Comparison of ENCODE assay signal across 1 cellular context in the genomic region with DNA sequence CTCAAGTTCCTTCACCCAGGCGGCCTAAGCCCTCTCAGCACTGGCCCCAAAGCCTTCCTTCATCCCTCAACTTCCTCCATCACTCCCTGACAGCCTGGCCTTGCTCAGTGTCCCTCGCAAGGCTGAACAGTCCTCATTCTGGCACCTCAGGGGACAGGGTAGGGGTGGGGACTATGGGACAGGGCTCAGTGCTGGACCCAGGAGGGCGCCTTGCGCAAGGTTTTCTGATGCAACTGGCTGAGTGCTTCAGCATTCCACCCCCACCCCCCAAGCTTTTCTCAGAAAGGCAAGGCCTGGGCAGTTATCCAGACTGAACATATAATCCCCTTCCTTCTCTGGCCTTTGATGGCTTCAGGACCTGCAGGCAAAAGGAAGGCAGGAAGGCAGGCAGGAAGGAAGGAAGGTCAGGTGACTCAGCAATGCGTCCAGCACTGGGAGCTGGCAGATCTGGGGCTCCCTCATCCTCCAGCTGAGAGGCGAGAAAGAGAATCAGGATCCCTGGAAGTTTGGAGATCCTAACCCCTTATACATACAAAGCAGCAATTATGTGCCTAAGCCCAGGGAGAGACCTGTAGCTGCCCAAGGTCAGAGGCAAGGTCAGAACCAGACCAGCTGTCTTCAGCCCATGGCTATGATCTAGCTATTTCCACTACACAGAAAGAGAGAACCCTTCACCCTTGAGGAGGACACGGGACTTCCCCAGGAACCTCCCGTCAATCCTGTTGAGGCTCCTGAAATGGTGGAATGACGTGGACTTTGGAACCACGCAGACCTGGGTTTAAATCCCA.
TF ChIP-seq lines count a peak whose summit lies in the region.

No MANE protein-coding gene starts in this region.

TF ChIP-seq in K562, 482 proteins besides CTCF, POLR2A, EP300 and RAD21 (continued from another document and continues in another):
- TF ChIP-seq, protein P1, sequence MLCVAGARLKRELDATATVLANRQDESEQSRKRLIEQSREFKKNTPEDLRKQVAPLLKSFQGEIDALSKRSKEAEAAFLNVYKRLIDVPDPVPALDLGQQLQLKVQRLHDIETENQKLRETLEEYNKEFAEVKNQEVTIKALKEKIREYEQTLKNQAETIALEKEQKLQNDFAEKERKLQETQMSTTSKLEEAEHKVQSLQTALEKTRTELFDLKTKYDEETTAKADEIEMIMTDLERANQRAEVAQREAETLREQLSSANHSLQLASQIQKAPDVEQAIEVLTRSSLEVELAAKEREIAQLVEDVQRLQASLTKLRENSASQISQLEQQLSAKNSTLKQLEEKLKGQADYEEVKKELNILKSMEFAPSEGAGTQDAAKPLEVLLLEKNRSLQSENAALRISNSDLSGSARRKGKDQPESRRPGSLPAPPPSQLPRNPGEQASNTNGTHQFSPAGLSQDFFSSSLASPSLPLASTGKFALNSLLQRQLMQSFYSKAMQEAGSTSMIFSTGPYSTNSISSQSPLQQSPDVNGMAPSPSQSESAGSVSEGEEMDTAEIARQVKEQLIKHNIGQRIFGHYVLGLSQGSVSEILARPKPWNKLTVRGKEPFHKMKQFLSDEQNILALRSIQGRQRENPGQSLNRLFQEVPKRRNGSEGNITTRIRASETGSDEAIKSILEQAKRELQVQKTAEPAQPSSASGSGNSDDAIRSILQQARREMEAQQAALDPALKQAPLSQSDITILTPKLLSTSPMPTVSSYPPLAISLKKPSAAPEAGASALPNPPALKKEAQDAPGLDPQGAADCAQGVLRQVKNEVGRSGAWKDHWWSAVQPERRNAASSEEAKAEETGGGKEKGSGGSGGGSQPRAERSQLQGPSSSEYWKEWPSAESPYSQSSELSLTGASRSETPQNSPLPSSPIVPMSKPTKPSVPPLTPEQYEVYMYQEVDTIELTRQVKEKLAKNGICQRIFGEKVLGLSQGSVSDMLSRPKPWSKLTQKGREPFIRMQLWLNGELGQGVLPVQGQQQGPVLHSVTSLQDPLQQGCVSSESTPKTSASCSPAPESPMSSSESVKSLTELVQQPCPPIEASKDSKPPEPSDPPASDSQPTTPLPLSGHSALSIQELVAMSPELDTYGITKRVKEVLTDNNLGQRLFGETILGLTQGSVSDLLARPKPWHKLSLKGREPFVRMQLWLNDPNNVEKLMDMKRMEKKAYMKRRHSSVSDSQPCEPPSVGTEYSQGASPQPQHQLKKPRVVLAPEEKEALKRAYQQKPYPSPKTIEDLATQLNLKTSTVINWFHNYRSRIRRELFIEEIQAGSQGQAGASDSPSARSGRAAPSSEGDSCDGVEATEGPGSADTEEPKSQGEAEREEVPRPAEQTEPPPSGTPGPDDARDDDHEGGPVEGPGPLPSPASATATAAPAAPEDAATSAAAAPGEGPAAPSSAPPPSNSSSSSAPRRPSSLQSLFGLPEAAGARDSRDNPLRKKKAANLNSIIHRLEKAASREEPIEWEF (CRISPR knock-in tag; IDR thresholded peaks at IDR 0.05) = no peak
- TF ChIP-seq, protein P2, sequence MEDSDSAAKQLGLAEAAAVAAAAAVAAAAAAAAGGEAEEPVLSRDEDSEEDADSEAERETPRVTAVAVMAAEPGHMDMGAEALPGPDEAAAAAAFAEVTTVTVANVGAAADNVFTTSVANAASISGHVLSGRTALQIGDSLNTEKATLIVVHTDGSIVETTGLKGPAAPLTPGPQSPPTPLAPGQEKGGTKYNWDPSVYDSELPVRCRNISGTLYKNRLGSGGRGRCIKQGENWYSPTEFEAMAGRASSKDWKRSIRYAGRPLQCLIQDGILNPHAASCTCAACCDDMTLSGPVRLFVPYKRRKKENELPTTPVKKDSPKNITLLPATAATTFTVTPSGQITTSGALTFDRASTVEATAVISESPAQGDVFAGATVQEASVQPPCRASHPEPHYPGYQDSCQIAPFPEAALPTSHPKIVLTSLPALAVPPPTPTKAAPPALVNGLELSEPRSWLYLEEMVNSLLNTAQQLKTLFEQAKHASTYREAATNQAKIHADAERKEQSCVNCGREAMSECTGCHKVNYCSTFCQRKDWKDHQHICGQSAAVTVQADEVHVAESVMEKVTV (CRISPR knock-in tag; IDR thresholded peaks at IDR 0.05) = no peak
- TF ChIP-seq SRSF3 (IDR thresholded peaks at IDR 0.05; ENCODE audit: insufficient read depth, low read length) (no peak), FOXA3 (CRISPR knock-in tag; conservative IDR thresholded peaks at IDR 0.05 in 1 of 2, IDR thresholded peaks at IDR 0.05 in 1 of 2) (0 out of 4 replicates have a peak, but pooled peaks of 1 of the 2 experiments have one; percentile 54), HDGF (IDR thresholded peaks at IDR 0.05) (no peak), CBX5 (IDR thresholded peaks at IDR 0.05; ENCODE audit: borderline replicate concordance, low read depth) (no peak), KLF16 (IDR thresholded peaks at IDR 0.05) (no peak), ZNF717 (CRISPR knock-in tag; IDR thresholded peaks at IDR 0.05) (no peak), CBX2 (IDR thresholded peaks at IDR 0.05; ENCODE audit: insufficient read depth, low read length, poor library complexity, severe bottlenecking) (no peak), HDAC3 (IDR thresholded peaks at IDR 0.05; ENCODE audit: borderline replicate concordance, partially characterized antibody) (peak; percentile 83), SP1 (CRISPR knock-in tag; IDR thresholded peaks at IDR 0.05) (0 out of 2 replicates have a peak, but pooled peaks have one; percentile 61), BCL6 (CRISPR knock-in tag; IDR thresholded peaks at IDR 0.05) (0 out of 2 replicates have a peak, but pooled peaks have one; percentile 57), TBP (optimal IDR thresholded peaks at IDR 0.05; ENCODE audit: low read depth, low read length) (peak; percentile 28), RUNX1 (IDR thresholded peaks at IDR 0.05; ENCODE audit: low read depth) (no peak), ZSCAN29 (IDR thresholded peaks at IDR 0.05) (no peak), ZNF239 (CRISPR knock-in tag; IDR thresholded peaks at IDR 0.05) (peak; percentile 69), PHF20 (IDR thresholded peaks at IDR 0.05; ENCODE audit: partially characterized antibody) (no peak), EP400 (IDR thresholded peaks at IDR 0.05) (peak; percentile 94), ZNF586 (CRISPR knock-in tag; conservative IDR thresholded peaks at IDR 0.05) (no peak), KDM2B (CRISPR knock-in tag; IDR thresholded peaks at IDR 0.05) (no peak), FOS (IDR thresholded peaks at IDR 0.05; ENCODE audit: extremely low read depth, insufficient read length) (no peak), ZNF707 (CRISPR knock-in tag; conservative IDR thresholded peaks at IDR 0.05) (0 out of 2 replicates have a peak, but pooled peaks have one; percentile 12), CCNT2 (IDR thresholded peaks at IDR 0.05; ENCODE audit: borderline replicate concordance, extremely low read depth, insufficient read length, low read depth, low read length) (no peak), KDM5B (IDR thresholded peaks at IDR 0.05; ENCODE audit: insufficient replicate concordance, low read depth, low read length) (peak; percentile 31), DIDO1 (tag; IDR thresholded peaks at IDR 0.05; ENCODE audit: low read depth) (0 out of 2 replicates have a peak, but pooled peaks have one; percentile 10), ZNF324 (CRISPR knock-in tag; IDR thresholded peaks at IDR 0.05) (peak; percentile 16; the same call in 1 of the 2 replicates)
- TF ChIP-seq, protein P3, sequence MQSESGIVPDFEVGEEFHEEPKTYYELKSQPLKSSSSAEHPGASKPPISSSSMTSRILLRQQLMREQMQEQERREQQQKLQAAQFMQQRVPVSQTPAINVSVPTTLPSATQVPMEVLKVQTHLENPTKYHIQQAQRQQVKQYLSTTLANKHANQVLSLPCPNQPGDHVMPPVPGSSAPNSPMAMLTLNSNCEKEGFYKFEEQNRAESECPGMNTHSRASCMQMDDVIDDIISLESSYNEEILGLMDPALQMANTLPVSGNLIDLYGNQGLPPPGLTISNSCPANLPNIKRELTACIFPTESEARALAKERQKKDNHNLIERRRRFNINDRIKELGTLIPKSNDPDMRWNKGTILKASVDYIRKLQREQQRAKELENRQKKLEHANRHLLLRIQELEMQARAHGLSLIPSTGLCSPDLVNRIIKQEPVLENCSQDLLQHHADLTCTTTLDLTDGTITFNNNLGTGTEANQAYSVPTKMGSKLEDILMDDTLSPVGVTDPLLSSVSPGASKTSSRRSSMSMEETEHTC (IDR thresholded peaks at IDR 0.05) = no peak
- TF ChIP-seq, protein P4, sequence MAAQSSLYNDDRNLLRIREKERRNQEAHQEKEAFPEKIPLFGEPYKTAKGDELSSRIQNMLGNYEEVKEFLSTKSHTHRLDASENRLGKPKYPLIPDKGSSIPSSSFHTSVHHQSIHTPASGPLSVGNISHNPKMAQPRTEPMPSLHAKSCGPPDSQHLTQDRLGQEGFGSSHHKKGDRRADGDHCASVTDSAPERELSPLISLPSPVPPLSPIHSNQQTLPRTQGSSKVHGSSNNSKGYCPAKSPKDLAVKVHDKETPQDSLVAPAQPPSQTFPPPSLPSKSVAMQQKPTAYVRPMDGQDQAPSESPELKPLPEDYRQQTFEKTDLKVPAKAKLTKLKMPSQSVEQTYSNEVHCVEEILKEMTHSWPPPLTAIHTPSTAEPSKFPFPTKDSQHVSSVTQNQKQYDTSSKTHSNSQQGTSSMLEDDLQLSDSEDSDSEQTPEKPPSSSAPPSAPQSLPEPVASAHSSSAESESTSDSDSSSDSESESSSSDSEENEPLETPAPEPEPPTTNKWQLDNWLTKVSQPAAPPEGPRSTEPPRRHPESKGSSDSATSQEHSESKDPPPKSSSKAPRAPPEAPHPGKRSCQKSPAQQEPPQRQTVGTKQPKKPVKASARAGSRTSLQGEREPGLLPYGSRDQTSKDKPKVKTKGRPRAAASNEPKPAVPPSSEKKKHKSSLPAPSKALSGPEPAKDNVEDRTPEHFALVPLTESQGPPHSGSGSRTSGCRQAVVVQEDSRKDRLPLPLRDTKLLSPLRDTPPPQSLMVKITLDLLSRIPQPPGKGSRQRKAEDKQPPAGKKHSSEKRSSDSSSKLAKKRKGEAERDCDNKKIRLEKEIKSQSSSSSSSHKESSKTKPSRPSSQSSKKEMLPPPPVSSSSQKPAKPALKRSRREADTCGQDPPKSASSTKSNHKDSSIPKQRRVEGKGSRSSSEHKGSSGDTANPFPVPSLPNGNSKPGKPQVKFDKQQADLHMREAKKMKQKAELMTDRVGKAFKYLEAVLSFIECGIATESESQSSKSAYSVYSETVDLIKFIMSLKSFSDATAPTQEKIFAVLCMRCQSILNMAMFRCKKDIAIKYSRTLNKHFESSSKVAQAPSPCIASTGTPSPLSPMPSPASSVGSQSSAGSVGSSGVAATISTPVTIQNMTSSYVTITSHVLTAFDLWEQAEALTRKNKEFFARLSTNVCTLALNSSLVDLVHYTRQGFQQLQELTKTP (IDR thresholded peaks at IDR 0.05; ENCODE audit: low read depth in 1 of 2, partially characterized antibody in 2 of 2) = peak; percentile 87 to 94
- TF ChIP-seq, protein P5, sequence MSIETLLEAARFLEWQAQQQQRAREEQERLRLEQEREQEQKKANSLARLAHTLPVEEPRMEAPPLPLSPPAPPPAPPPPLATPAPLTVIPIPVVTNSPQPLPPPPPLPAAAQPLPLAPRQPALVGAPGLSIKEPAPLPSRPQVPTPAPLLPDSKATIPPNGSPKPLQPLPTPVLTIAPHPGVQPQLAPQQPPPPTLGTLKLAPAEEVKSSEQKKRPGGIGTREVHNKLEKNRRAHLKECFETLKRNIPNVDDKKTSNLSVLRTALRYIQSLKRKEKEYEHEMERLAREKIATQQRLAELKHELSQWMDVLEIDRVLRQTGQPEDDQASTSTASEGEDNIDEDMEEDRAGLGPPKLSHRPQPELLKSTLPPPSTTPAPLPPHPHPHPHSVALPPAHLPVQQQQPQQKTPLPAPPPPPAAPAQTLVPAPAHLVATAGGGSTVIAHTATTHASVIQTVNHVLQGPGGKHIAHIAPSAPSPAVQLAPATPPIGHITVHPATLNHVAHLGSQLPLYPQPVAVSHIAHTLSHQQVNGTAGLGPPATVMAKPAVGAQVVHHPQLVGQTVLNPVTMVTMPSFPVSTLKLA (conservative IDR thresholded peaks at IDR 0.05) = peak in 1 of 2 experiments; percentile 70; a peak in 1 of 4 replicates
- TF ChIP-seq, protein P6, sequence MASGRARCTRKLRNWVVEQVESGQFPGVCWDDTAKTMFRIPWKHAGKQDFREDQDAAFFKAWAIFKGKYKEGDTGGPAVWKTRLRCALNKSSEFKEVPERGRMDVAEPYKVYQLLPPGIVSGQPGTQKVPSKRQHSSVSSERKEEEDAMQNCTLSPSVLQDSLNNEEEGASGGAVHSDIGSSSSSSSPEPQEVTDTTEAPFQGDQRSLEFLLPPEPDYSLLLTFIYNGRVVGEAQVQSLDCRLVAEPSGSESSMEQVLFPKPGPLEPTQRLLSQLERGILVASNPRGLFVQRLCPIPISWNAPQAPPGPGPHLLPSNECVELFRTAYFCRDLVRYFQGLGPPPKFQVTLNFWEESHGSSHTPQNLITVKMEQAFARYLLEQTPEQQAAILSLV (tag; IDR thresholded peaks at IDR 0.05) = peak; percentile 93
- TF ChIP-seq, protein P7, sequence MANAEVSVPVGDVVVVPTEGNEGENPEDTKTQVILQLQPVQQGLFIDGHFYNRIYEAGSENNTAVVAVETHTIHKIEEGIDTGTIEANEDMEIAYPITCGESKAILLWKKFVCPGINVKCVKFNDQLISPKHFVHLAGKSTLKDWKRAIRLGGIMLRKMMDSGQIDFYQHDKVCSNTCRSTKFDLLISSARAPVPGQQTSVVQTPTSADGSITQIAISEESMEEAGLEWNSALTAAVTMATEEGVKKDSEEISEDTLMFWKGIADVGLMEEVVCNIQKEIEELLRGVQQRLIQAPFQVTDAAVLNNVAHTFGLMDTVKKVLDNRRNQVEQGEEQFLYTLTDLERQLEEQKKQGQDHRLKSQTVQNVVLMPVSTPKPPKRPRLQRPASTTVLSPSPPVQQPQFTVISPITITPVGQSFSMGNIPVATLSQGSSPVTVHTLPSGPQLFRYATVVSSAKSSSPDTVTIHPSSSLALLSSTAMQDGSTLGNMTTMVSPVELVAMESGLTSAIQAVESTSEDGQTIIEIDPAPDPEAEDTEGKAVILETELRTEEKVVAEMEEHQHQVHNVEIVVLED (CRISPR knock-in tag; IDR thresholded peaks at IDR 0.05) = 0 out of 2 replicates have a peak, but pooled peaks have one; percentile 30
- TF ChIP-seq, protein P8, sequence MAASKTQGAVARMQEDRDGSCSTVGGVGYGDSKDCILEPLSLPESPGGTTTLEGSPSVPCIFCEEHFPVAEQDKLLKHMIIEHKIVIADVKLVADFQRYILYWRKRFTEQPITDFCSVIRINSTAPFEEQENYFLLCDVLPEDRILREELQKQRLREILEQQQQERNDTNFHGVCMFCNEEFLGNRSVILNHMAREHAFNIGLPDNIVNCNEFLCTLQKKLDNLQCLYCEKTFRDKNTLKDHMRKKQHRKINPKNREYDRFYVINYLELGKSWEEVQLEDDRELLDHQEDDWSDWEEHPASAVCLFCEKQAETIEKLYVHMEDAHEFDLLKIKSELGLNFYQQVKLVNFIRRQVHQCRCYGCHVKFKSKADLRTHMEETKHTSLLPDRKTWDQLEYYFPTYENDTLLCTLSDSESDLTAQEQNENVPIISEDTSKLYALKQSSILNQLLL (CRISPR knock-in tag; IDR thresholded peaks at IDR 0.05; ENCODE audit: borderline replicate concordance) = no peak
- TF ChIP-seq, protein P9, sequence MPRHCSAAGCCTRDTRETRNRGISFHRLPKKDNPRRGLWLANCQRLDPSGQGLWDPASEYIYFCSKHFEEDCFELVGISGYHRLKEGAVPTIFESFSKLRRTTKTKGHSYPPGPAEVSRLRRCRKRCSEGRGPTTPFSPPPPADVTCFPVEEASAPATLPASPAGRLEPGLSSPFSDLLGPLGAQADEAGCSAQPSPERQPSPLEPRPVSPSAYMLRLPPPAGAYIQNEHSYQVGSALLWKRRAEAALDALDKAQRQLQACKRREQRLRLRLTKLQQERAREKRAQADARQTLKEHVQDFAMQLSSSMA (CRISPR knock-in tag; IDR thresholded peaks at IDR 0.05) = no peak
